Comparison of ENCODE assay signal across 12 cellular contexts in genomic region chr6:112307707-112308106, GRCh38. TPM values are rescaled to one million over a fixed set of nuclear protein-coding genes. Genes with fewer than 3 reads are reported as not detected.
DNase-seq lines count a peak whose midpoint lies in the region; ATAC-seq and TF ChIP-seq lines count a peak whose summit lies in the region.
"Had no signal": no experiment of that assay in that cellular context is flagged by ENCODE, and none has a peak within 500 bp of the region (broad histone marks: within the 10 kb centered on the region; RNA-seq: fewer than 3 reads in every experiment).

No MANE protein-coding gene starts in this region.

- TF ChIP-seq CTCF in colonic mucosa (IDR thresholded peaks at IDR 0.05) (no peak), glutamatergic neuron (IDR thresholded peaks at IDR 0.05; ENCODE audit: partially characterized antibody, unreplicated experiment) (no peak)

- no peak for DNase-seq in activated CD4-positive, CD25-positive, alpha-beta regulatory T cell (lab: John Stamatoyannopoulos, UW)
- DNase-seq in Kasumi-1 (lab: John Stamatoyannopoulos, UW) (peak; percentile 59 to 65), cardiac septum (ENCODE audit: low spot score) (no peak), colonic mucosa (no peak), glutamatergic neuron (no peak)
- DNase-seq in stimulated activated naive CD8-positive, alpha-beta T cell treated with anti-CD3 and anti-CD28 coated beads, Interleukin-15, amount 100 ng/mL, for 72 hours = no peak
- DNase-seq: activated CD4-positive, alpha-beta T cell treated with anti-CD3 and anti-CD28 coated beads, Interleukin-2, amount 50 U/mL, for 48 hours; mammary epithelial cell; NCI-H510A treated with DMSO at 0.1 percent for 48 hours had no signal

- peak; percentile 30 to 35 for ATAC-seq in activated CD4-positive, CD25-positive, alpha-beta regulatory T cell treated with anti-CD3 and anti-CD28 coated beads, Interleukin-2, amount 50 U/mL, for 24 hours
- peak; percentile 99 for ATAC-seq in HG02759 (IDR thresholded peaks at IDR 0.05; ENCODE audit: unreplicated experiment)
- peak; percentile 78 for ATAC-seq in stimulated activated naive CD8-positive, alpha-beta T cell treated with anti-CD3 and anti-CD28 coated beads, Interleukin-15, amount 100 ng/mL, for 72 hours

- no peaks in the 10 kb centered on the region for H3K9me3 ChIP-seq in colonic mucosa

- H3K4me3 ChIP-seq in colonic mucosa = no peak overlapping the region

- H3K27me3 ChIP-seq in colonic mucosa = no peaks in the 10 kb centered on the region

- H3K27ac ChIP-seq in colonic mucosa = no peak overlapping the region
- H3K27ac ChIP-seq: HL-60 had no signal

- H3K36me3 Mint-ChIP-seq in glutamatergic neuron (ENCODE audit: unreplicated experiment) = no peaks in the 10 kb centered on the region

- no peak overlapping the region for H3K9ac ChIP-seq in colonic mucosa (ENCODE audit: low read depth in 2 of 2, low read length in 2 of 2)

- H3K4me1 ChIP-seq in colonic mucosa = no peaks in the 10 kb centered on the region

- H3K9me3 Mint-ChIP-seq in stimulated activated naive CD8-positive, alpha-beta T cell treated with anti-CD3 and anti-CD28 coated beads, Interleukin-15, amount 100 ng/mL, for 72 hours = no peaks in the 10 kb centered on the region
- no peaks in the 10 kb centered on the region for H3K9me3 Mint-ChIP-seq in glutamatergic neuron (ENCODE audit: unreplicated experiment)

- H3K4me3 Mint-ChIP-seq in stimulated activated naive CD8-positive, alpha-beta T cell treated with anti-CD3 and anti-CD28 coated beads, Interleukin-15, amount 100 ng/mL, for 72 hours = no peak overlapping the region
- H3K4me3 Mint-ChIP-seq in glutamatergic neuron (ENCODE audit: unreplicated experiment) = no peak overlapping the region

- H3K36me3 ChIP-seq in colonic mucosa = no peaks in the 10 kb centered on the region

- H3K27me3 Mint-ChIP-seq in stimulated activated naive CD8-positive, alpha-beta T cell treated with anti-CD3 and anti-CD28 coated beads, Interleukin-15, amount 100 ng/mL, for 72 hours = peaks cover 55% of the 10 kb centered on the region
- no peaks in the 10 kb centered on the region for H3K27me3 Mint-ChIP-seq in glutamatergic neuron (ENCODE audit: unreplicated experiment)

- intact Hi-C loops in cardiac septum (cut with DNase I) = no loop called here
- intact Hi-C loops in colonic mucosa (cut with DNase I) = no loop called here

- H3K27ac Mint-ChIP-seq in stimulated activated naive CD8-positive, alpha-beta T cell treated with anti-CD3 and anti-CD28 coated beads, Interleukin-15, amount 100 ng/mL, for 72 hours = no peak overlapping the region
- H3K27ac Mint-ChIP-seq in glutamatergic neuron (ENCODE audit: unreplicated experiment) = no peak overlapping the region

- H3K4me1 Mint-ChIP-seq in stimulated activated naive CD8-positive, alpha-beta T cell treated with anti-CD3 and anti-CD28 coated beads, Interleukin-15, amount 100 ng/mL, for 72 hours = peaks cover 5% of the 10 kb centered on the region
- H3K4me1 Mint-ChIP-seq in glutamatergic neuron (ENCODE audit: low read depth, unreplicated experiment) = peaks cover 6% of the 10 kb centered on the region

RNA-seq across cellular contexts. Expression of gene RFPL4B, which starts 39.4 kb away (rescaled TPM):
- total RNA-seq in cardiac septum = 0.11 TPM
- not detected for total RNA-seq in colonic mucosa
- 1.1 TPM for total RNA-seq in glutamatergic neuron (ENCODE audit: unreplicated experiment)
- total RNA-seq: mammary epithelial cell had no signal

RNA-seq across cellular contexts. Expression of gene LAMA4, which starts 53.3 kb away (rescaled TPM):
- total RNA-seq in cardiac septum (93.9 TPM), colonic mucosa (10 to 100 TPM; 15.8 to 35.1 TPM), glutamatergic neuron (ENCODE audit: unreplicated experiment) (0.22 TPM)

Comparison
In these comparisons a context has a peak if more than half of its experiments do, and no peak if none do; other contexts are left out.
1. ATAC-seq: peak in every context shown above with its lines; median percentile 99 in HG02759; 78 in stimulated activated naive CD8-positive, alpha-beta T cell treated with anti-CD3 and anti-CD28 coated beads, Interleukin-15, amount 100 ng/mL, for 72 hours; 32 in activated CD4-positive, CD25-positive, alpha-beta regulatory T cell treated with anti-CD3 and anti-CD28 coated beads, Interleukin-2, amount 50 U/mL, for 24 hours.
2. DNase-seq: peak in Kasumi-1 (2 of 2); none in activated CD4-positive, CD25-positive, alpha-beta regulatory T cell (0 of 4), stimulated activated naive CD8-positive, alpha-beta T cell treated with anti-CD3 and anti-CD28 coated beads, Interleukin-15, amount 100 ng/mL, for 72 hours (0 of 2), cardiac septum (single experiment), colonic mucosa (single experiment) and glutamatergic neuron (single experiment).
3. RNA of gene LAMA4, which starts 53.3 kb away (total RNA-seq): 93.9 TPM in cardiac septum (single experiment) and 15.8 to 35.1 TPM in colonic mucosa; 0.22 TPM in glutamatergic neuron (single experiment); every median in the first group is over 10 times any median in the second.